1 cellular context compared by ENCODE assay signal in genomic region chr7:142956951-142957623, GRCh38.
TF ChIP-seq lines count a peak whose summit lies in the region.

No MANE protein-coding gene starts in this region.

TF ChIP-seq in HCT116, 20 proteins besides CTCF, POLR2A, EP300 and RAD21 (continued from another document):
- TF ChIP-seq EZH2phosphoT487 (IDR thresholded peaks at IDR 0.05; ENCODE audit: borderline replicate concordance) (no peak), JUND (IDR thresholded peaks at IDR 0.05) (0 out of 2 replicates have a peak, but pooled peaks have one; percentile 26), FOSL1 (IDR thresholded peaks at IDR 0.05; ENCODE audit: low read depth) (0 out of 2 replicates have a peak, but pooled peaks have one; percentile 24), SP1 (IDR thresholded peaks at IDR 0.05; ENCODE audit: low read depth) (peak; percentile 53)
- TF ChIP-seq, protein P1, sequence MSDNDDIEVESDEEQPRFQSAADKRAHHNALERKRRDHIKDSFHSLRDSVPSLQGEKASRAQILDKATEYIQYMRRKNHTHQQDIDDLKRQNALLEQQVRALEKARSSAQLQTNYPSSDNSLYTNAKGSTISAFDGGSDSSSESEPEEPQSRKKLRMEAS (IDR thresholded peaks at IDR 0.05), result peak; percentile 40; the same call in 1 of the 2 replicates
- TF ChIP-seq, protein P2, sequence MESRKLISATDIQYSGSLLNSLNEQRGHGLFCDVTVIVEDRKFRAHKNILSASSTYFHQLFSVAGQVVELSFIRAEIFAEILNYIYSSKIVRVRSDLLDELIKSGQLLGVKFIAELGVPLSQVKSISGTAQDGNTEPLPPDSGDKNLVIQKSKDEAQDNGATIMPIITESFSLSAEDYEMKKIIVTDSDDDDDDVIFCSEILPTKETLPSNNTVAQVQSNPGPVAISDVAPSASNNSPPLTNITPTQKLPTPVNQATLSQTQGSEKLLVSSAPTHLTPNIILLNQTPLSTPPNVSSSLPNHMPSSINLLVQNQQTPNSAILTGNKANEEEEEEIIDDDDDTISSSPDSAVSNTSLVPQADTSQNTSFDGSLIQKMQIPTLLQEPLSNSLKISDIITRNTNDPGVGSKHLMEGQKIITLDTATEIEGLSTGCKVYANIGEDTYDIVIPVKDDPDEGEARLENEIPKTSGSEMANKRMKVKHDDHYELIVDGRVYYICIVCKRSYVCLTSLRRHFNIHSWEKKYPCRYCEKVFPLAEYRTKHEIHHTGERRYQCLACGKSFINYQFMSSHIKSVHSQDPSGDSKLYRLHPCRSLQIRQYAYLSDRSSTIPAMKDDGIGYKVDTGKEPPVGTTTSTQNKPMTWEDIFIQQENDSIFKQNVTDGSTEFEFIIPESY (IDR thresholded peaks at IDR 0.05; ENCODE audit: extremely low read depth, insufficient replicate concordance, low read length), result no peak
